Comparison of ENCODE assay signal across 8 cellular contexts in the genomic region with DNA sequence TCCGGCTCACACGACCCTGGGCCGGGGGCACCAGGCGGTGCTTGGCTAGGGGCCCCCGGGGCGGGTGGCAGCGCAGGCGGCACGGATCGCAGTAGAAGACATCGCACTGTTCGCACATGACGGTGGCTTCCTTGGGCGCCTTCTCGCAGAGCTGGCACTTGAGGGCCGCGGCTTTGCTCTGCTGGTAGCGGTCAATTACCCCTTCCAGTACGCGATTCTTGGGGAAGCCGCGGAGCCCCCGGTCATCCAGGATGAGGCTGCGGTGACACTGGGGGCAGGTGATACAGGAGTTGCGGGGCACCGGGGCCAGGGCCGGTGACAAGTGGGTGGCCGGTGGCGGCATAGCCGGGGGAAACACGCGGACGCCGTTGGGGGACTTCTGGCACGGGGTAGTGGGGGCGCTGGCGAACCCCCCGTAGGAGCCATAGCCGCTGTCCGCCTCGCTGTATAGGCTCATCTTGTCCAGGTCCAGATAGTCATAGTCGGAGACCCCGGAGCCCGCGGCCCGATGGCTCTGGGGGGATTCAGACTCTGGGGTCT. TPM values are rescaled to one million over a fixed set of nuclear protein-coding genes. Genes with fewer than 3 reads are reported as not detected.
A peak's percentile ranks its signal among the peaks of the same experiment; 100 is the strongest.
DNase-seq lines count a peak whose midpoint lies in the region; ATAC-seq and TF ChIP-seq lines count a peak whose summit lies in the region.

No MANE protein-coding gene starts in this region.

- H3K4me3 ChIP-seq in HUES64 (ENCODE audit: low read length) (peak overlapping the region; percentile 68), psoas muscle (peak overlapping the region; percentile 75)

- peaks cover 8% of the 10 kb centered on the region; the same call in 1 of the 2 replicates for H3K4me1 ChIP-seq in HUES64 (ENCODE audit: insufficient read depth, low read length)
- H3K4me1 ChIP-seq in psoas muscle: peaks cover 12% of the 10 kb centered on the region

- intact Hi-C loops in Right ventricle myocardium superior (cut with DNase I): no loop called here
- intact Hi-C loops in psoas muscle (cut with DNase I): loop anchor here (5.0 to 10.0 kb wide), 2 partner anchors 82 to 140 kb away; no protein-coding TSS in a partner anchor

- peaks cover 17% of the 10 kb centered on the region for H3K4me1 Mint-ChIP-seq in activated T-cell treated with anti-CD3 and anti-CD28 coated beads, Interleukin-2, amount 50 U/mL, for 4 hours (ENCODE audit: low read depth)

- H3K9me3 ChIP-seq in HUES64 (ENCODE audit: insufficient read depth, low read depth, low read length) (no peaks in the 10 kb centered on the region), psoas muscle (no peaks in the 10 kb centered on the region)

- H3K27ac ChIP-seq in HUES64 (ENCODE audit: low read depth, low read length) (no peak overlapping the region), psoas muscle (no peak overlapping the region)

- WGBS in HUES64: 2% methylated on average over 46 of the region's 46 CpGs
- WGBS in psoas muscle, 3 donors: 1 to 2% (median 2%) methylated on average over 40 to 46 of the region's 46 CpGs

- H3K4me3 Mint-ChIP-seq in activated T-cell treated with anti-CD3 and anti-CD28 coated beads, Interleukin-2, amount 50 U/mL, for 4 hours: peak overlapping the region; percentile 84

- in situ Hi-C loops in Caki2 (cut with HindIII; ENCODE audit: low pct_unique_long_range_greater_than_20kb, low sequenced_read_pairs): no loop called here

- H3K27me3 ChIP-seq in HUES64 (ENCODE audit: insufficient read depth, low read length) (peaks cover 60% of the 10 kb centered on the region), psoas muscle (ENCODE audit: insufficient read depth in 3 of 3, low read length in 2 of 3) (peaks cover 0 to 24% (median 12%) of the 10 kb centered on the region in 3 donors)

- peaks cover 37% of the 10 kb centered on the region for H3K27me3 Mint-ChIP-seq in activated T-cell treated with anti-CD3 and anti-CD28 coated beads, Interleukin-2, amount 50 U/mL, for 4 hours (ENCODE audit: low read depth)

- ATAC-seq in activated T-cell treated with anti-CD3 and anti-CD28 coated beads, Interleukin-2, amount 50 U/mL, for 4 hours: no peak
- ATAC-seq in Right ventricle myocardium superior (ENCODE audit: poor library complexity) (no peak), psoas muscle (peak in 1 of 4 donors; percentile 3), HG03175 (IDR thresholded peaks at IDR 0.05; ENCODE audit: unreplicated experiment) (no peak), HG03521 (IDR thresholded peaks at IDR 0.05; ENCODE audit: unreplicated experiment) (no peak)

- no peaks in the 10 kb centered on the region for H3K9me3 Mint-ChIP-seq in activated T-cell treated with anti-CD3 and anti-CD28 coated beads, Interleukin-2, amount 50 U/mL, for 4 hours

- no peak for TF ChIP-seq CTCF in psoas muscle (IDR thresholded peaks at IDR 0.05)

- no peaks in the 10 kb centered on the region for H3K36me3 Mint-ChIP-seq in activated T-cell treated with anti-CD3 and anti-CD28 coated beads, Interleukin-2, amount 50 U/mL, for 4 hours (ENCODE audit: insufficient read depth)

- peak; percentile 24 for DNase-seq in Caki2 (ENCODE audit: low read depth)
- peak; percentile 6 for DNase-seq in activated T-cell treated with anti-CD3 and anti-CD28 coated beads, Interleukin-2, amount 50 U/mL, for 4 hours
- peak; percentile 48 for DNase-seq in Right ventricle myocardium superior
- DNase-seq in psoas muscle: peak; percentile 19 to 51
- DNase-seq in effector CD4-positive, alpha-beta T cell: no peak

- H3K36me3 ChIP-seq in HUES64 (ENCODE audit: insufficient read depth, low read length) (no peaks in the 10 kb centered on the region), psoas muscle (ENCODE audit: insufficient read depth in 1 of 2, low read depth in 1 of 2) (no peaks in the 10 kb centered on the region)

- H3K9ac ChIP-seq in HUES64 (ENCODE audit: low read depth, low read length): no peak overlapping the region

RNA-seq across cellular contexts. Expression of a gene that starts 0.6 kb away (rescaled TPM):
- total RNA-seq in Caki2 (2014; rRNA removed; shearing (Covaris generic); ENCODE audit: low replicate concordance): 0.41 and 2.3 TPM in 2 replicates
- polyA plus RNA-seq in HUES64 (2013, experiment 1 of 2): 1.9 TPM
- polyA plus RNA-seq in HUES64 (2013, experiment 2 of 2): 2.2 TPM
- total RNA-seq in activated T-cell treated with anti-CD3 and anti-CD28 coated beads, Interleukin-2, amount 50 U/mL, for 4 hours: under 1 TPM; 0.43 to 0.58 (median 0.54) TPM
- total RNA-seq in Right ventricle myocardium superior: 0.40 TPM
- 1 to 10 TPM in 3 of 4 donors, under 1 TPM in 1; 0.69 to 1.5 (median 1.2) TPM for total RNA-seq in psoas muscle
- 1 to 10 TPM in 1 of 3 donors, under 1 TPM in 2; 0.17 to 3.3 (median 0.46) TPM for polyA plus RNA-seq in psoas muscle
